ENCODE assay signal across 18 cellular contexts in the genomic region with DNA sequence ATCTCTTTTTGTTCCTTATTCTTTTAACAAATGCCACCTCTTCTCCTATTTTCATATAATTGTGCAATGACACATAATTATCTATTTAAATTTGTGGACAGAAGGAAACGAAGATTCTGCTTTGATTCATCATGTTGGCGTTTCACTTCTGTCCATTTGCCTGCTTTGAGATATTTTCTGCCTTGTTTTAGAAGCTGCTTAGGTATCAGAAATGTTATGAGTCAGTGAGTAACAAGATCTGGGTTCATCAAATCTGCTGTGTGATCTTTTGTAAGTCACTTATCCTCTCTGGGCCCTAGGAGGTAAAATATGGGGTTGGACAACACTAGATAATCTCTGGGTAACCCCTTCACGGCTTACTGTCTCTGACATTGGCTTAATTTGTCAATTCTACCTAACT. TPM values are rescaled to one million over a fixed set of nuclear protein-coding genes. Genes with fewer than 3 reads are reported as not detected.
DNase-seq lines count a peak whose midpoint lies in the region; ATAC-seq and TF ChIP-seq lines count a peak whose summit lies in the region.
"Had no signal": no experiment of that assay in that cellular context is flagged by ENCODE, and none has a peak within 500 bp of the region (broad histone marks: within the 10 kb centered on the region; RNA-seq: fewer than 3 reads in every experiment).

No MANE protein-coding gene starts in this region.

- H3K9me3 ChIP-seq in neural cell (ENCODE audit: low read length): no peaks in the 10 kb centered on the region
- H3K9me3 ChIP-seq: Caco-2, Peyer's patch had no signal

- no peak overlapping the region for H3K9ac ChIP-seq in neural cell (ENCODE audit: low read length)
- H3K9ac ChIP-seq: GM23248, KMS-11, parathyroid adenoma had no signal

- ATAC-seq in GM18502 (IDR thresholded peaks at IDR 0.05; ENCODE audit: poor library complexity, unreplicated experiment) (peak; percentile 86), GM21381 (IDR thresholded peaks at IDR 0.05; ENCODE audit: unreplicated experiment) (peak; percentile 65), HG02973 (IDR thresholded peaks at IDR 0.05; ENCODE audit: unreplicated experiment) (peak; percentile 82)
- ATAC-seq: naive thymus-derived CD8-positive, alpha-beta T cell had no signal

- H3K36me3 ChIP-seq in neural cell (ENCODE audit: insufficient read depth, low read length): no peaks in the 10 kb centered on the region
- H3K36me3 ChIP-seq: Peyer's patch had no signal

- no peak for TF ChIP-seq EP300 in neural cell (conservative IDR thresholded peaks at IDR 0.05; ENCODE audit: poor library complexity, severe bottlenecking)

- H3K27ac ChIP-seq in neural cell (ENCODE audit: low read length): peak overlapping the region; percentile 57
- H3K27ac ChIP-seq: GM23248, KMS-11, parathyroid adenoma, Peyer's patch had no signal

- no peaks in the 10 kb centered on the region for H3K27me3 ChIP-seq in neural cell (ENCODE audit: insufficient read depth, low read depth, low read length)
- H3K27me3 ChIP-seq: Peyer's patch had no signal

- TF ChIP-seq RAD21 in neural cell (conservative IDR thresholded peaks at IDR 0.05): no peak

- no peak overlapping the region for H2AFZ ChIP-seq in neural cell (ENCODE audit: low read depth, low read length)
- H2AFZ ChIP-seq: GM23248, parathyroid adenoma had no signal

- no peaks in the 10 kb centered on the region for H3K9me2 ChIP-seq in neural cell (ENCODE audit: insufficient read depth, low read length)

- H3K4me3 ChIP-seq in neural cell (ENCODE audit: low read length): no peak overlapping the region
- H3K4me3 ChIP-seq: GM23248, Peyer's patch had no signal

- no peaks in the 10 kb centered on the region for H4K20me1 ChIP-seq in neural cell (ENCODE audit: insufficient read depth)

- DNase-seq in NCI-H748 (lab: John Stamatoyannopoulos, UW; ENCODE audit: unreplicated experiment) (no peak), NCI-H1436 treated with DMSO at 0.1 percent for 48 hours (lab: John Stamatoyannopoulos, UW) (no peak), middle frontal gyrus (ENCODE audit: extremely low spot score, low spot score) (no peak)
- DNase-seq: activated CD4-positive, CD25-positive, alpha-beta regulatory T cell treated with anti-CD3 and anti-CD28 coated beads, Interleukin-2, amount 50 U/mL, for 72 hours; Caco-2; naive thymus-derived CD8-positive, alpha-beta T cell; NCI-H748 treated with DMSO at 0.1 percent for 48 hours; Peyer's patch; stimulated activated CD4-positive, alpha-beta T cell treated with anti-CD3 and anti-CD28 coated beads, Interleukin-4, amount 100 ng/mL, for 1 hour had no signal

- no peak overlapping the region for H3K4me2 ChIP-seq in neural cell (ENCODE audit: low read length)
- H3K4me2 ChIP-seq: KMS-11 had no signal

- H3K79me2 ChIP-seq in neural cell (replicated peaks; ENCODE audit: insufficient read depth, low read length): no peaks in the 10 kb centered on the region
- H3K79me2 ChIP-seq: parathyroid adenoma had no signal

- H3F3A ChIP-seq in neural cell (ENCODE audit: insufficient read depth, low read length, poor library complexity, severe bottlenecking): no peaks in the 10 kb centered on the region

- TF ChIP-seq CTCF in neural cell (IDR thresholded peaks at IDR 0.05; ENCODE audit: poor library complexity, severe bottlenecking): no peak

TF ChIP-seq in neural cell, 6 proteins besides CTCF, POLR2A, EP300 and RAD21:
- TF ChIP-seq, protein P1, sequence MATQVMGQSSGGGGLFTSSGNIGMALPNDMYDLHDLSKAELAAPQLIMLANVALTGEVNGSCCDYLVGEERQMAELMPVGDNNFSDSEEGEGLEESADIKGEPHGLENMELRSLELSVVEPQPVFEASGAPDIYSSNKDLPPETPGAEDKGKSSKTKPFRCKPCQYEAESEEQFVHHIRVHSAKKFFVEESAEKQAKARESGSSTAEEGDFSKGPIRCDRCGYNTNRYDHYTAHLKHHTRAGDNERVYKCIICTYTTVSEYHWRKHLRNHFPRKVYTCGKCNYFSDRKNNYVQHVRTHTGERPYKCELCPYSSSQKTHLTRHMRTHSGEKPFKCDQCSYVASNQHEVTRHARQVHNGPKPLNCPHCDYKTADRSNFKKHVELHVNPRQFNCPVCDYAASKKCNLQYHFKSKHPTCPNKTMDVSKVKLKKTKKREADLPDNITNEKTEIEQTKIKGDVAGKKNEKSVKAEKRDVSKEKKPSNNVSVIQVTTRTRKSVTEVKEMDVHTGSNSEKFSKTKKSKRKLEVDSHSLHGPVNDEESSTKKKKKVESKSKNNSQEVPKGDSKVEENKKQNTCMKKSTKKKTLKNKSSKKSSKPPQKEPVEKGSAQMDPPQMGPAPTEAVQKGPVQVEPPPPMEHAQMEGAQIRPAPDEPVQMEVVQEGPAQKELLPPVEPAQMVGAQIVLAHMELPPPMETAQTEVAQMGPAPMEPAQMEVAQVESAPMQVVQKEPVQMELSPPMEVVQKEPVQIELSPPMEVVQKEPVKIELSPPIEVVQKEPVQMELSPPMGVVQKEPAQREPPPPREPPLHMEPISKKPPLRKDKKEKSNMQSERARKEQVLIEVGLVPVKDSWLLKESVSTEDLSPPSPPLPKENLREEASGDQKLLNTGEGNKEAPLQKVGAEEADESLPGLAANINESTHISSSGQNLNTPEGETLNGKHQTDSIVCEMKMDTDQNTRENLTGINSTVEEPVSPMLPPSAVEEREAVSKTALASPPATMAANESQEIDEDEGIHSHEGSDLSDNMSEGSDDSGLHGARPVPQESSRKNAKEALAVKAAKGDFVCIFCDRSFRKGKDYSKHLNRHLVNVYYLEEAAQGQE (IDR thresholded peaks at IDR 0.05; ENCODE audit: borderline replicate concordance): no peak
- TF ChIP-seq MXI1 (conservative IDR thresholded peaks at IDR 0.05; ENCODE audit: poor library complexity, severe bottlenecking): no peak
- TF ChIP-seq POLR2AphosphoS5 (IDR thresholded peaks at IDR 0.05): no peak
- no peak for TF ChIP-seq SMC3 (conservative IDR thresholded peaks at IDR 0.05; ENCODE audit: poor library complexity)
- TF ChIP-seq TAF1 (IDR thresholded peaks at IDR 0.05; ENCODE audit: low read depth): no peak
- no peak for TF ChIP-seq EZH2 (IDR thresholded peaks at IDR 0.05; ENCODE audit: borderline replicate concordance, insufficient read depth, low read length, poor library complexity, severe bottlenecking)

RNA-seq across cellular contexts. Expression of a gene that starts 7.3 kb away (rescaled TPM):
- 0.28 TPM in 1 of 2 replicates, not detected in the other for polyA plus RNA-seq in neural cell
- not detected in 2 replicates for polyA minus RNA-seq in neural cell
- polyA plus RNA-seq: endothelial cell of umbilical vein; GM23248; naive thymus-derived CD8-positive, alpha-beta T cell; urinary bladder had no signal
